In the genomic region with DNA sequence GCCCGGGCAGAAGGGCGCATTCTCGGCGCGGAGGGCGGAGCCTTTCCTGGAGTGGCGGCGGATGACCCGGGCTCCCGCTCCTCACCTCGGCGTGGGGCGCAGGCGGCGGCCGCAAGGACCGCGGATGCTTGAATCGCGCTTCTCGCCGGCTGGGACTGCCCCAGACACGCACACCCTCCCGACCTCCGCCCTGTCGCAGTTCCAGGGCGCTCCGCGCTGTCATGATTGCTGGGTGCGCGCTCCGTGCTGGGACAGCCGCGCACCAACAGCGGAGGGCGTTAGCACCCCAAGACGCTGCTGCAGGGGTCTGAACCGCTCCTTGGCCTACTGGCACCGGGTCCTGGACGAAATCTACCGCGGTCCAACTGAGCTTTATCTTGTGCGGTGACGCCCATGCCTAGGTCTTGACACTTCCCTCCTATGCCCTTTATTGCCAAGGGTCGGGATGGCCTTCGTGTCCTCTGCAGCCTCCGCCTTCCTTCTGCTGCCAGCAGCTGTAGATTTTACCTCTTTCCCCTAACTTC, we compare ENCODE assay signal across 8 cellular contexts.
DNase-seq lines count a peak whose midpoint lies in the region; ATAC-seq, FAIRE-seq and TF ChIP-seq lines count a peak whose summit lies in the region.

No MANE protein-coding gene starts in this region.

- H3K4me1 Mint-ChIP-seq in T-helper 1 cell treated with Interleukin-12 subunit alpha and Interleukin-12 subunit beta and Interleukin-4 antibody, amounts not matched to agents 30 μg/mL and 1 μg/mL, for 36 hours (ENCODE audit: low read depth): peaks cover 15% of the 10 kb centered on the region
- H3K4me1 Mint-ChIP-seq in nephron progenitor cell: peaks cover 19% of the 10 kb centered on the region

- H3K36me3 ChIP-seq in GM06990 (ENCODE audit: control insufficient read depth, insufficient read depth, low read length): no peaks in the 10 kb centered on the region

- TF ChIP-seq CTCF in GM06990 (IDR thresholded peaks at IDR 0.05; ENCODE audit: insufficient read depth, low read length, poor library complexity, severe bottlenecking) (peak; percentile 3), fibroblast of mammary gland (conservative IDR thresholded peaks at IDR 0.05; ENCODE audit: control insufficient read depth, insufficient read depth, low read depth, low read length) (no peak), nephron progenitor cell (IDR thresholded peaks at IDR 0.05) (no peak)

- no peaks in the 10 kb centered on the region for H3K27me3 ChIP-seq in GM06990 (replicated peaks; ENCODE audit: control insufficient read depth, insufficient read depth, low read length)

- peaks cover 2% of the 10 kb centered on the region for H3K9me3 Mint-ChIP-seq in T-helper 1 cell treated with Interleukin-12 subunit alpha and Interleukin-12 subunit beta and Interleukin-4 antibody, amounts not matched to agents 30 μg/mL and 1 μg/mL, for 36 hours
- peaks cover 15% of the 10 kb centered on the region for H3K9me3 Mint-ChIP-seq in nephron progenitor cell

- peak overlapping the region; percentile 10 for H3K27ac Mint-ChIP-seq in T-helper 1 cell treated with Interleukin-12 subunit alpha and Interleukin-12 subunit beta and Interleukin-4 antibody, amounts not matched to agents 30 μg/mL and 1 μg/mL, for 36 hours
- H3K27ac Mint-ChIP-seq in nephron progenitor cell: no peak overlapping the region

- no peak for FAIRE-seq in urothelium cell line (lab: Jason Lieb, UNC)

- H3K36me3 Mint-ChIP-seq in T-helper 1 cell treated with Interleukin-12 subunit alpha and Interleukin-12 subunit beta and Interleukin-4 antibody, amounts not matched to agents 30 μg/mL and 1 μg/mL, for 36 hours (ENCODE audit: low read depth): peaks cover 3% of the 10 kb centered on the region
- peaks cover 33% of the 10 kb centered on the region for H3K36me3 Mint-ChIP-seq in nephron progenitor cell (ENCODE audit: low read depth)

- H3K4me3 ChIP-seq in GM06990 (replicated peaks; ENCODE audit: low read depth, low read length) (peak overlapping the region; percentile 55), fibroblast of mammary gland (ENCODE audit: control insufficient read depth, low read depth, low read length) (peak overlapping the region; percentile 54)

- ATAC-seq in GM21515 (IDR thresholded peaks at IDR 0.05; ENCODE audit: unreplicated experiment): peak; percentile 63

- H3K27me3 Mint-ChIP-seq in T-helper 1 cell treated with Interleukin-12 subunit alpha and Interleukin-12 subunit beta and Interleukin-4 antibody, amounts not matched to agents 30 μg/mL and 1 μg/mL, for 36 hours (ENCODE audit: low read depth): peaks cover 25% of the 10 kb centered on the region
- peaks cover 29% of the 10 kb centered on the region for H3K27me3 Mint-ChIP-seq in nephron progenitor cell (ENCODE audit: low read depth, poor library complexity)

- peak; percentile 37 for DNase-seq in GM06990 (ENCODE audit: extremely low read depth, insufficient read length)
- peak; percentile 16 for DNase-seq in fibroblast of mammary gland (ENCODE audit: low read depth)
- DNase-seq in nephron progenitor cell: peak; percentile 60
- DNase-seq in NCI-H774 (lab: John Stamatoyannopoulos, UW): no peak
- DNase-seq in urothelium cell line (ENCODE audit: low spot score): no peak
- DNase-seq in AG08395 (ENCODE audit: low spot score): no peak

- peak overlapping the region; percentile 63 for H3K4me3 Mint-ChIP-seq in T-helper 1 cell treated with Interleukin-12 subunit alpha and Interleukin-12 subunit beta and Interleukin-4 antibody, amounts not matched to agents 30 μg/mL and 1 μg/mL, for 36 hours
- peak overlapping the region; percentile 80 for H3K4me3 Mint-ChIP-seq in nephron progenitor cell

Comparison
In these comparisons a context has a peak if more than half of its experiments do, and no peak if none do; other contexts are left out.
1. DNase-seq: peak in GM06990 (single experiment), fibroblast of mammary gland (single experiment) and nephron progenitor cell (single experiment); none in NCI-H774 (single experiment), urothelium cell line (single experiment) and AG08395 (single experiment).